In genomic region chr1:232981161-232981560, GRCh38 we compare ENCODE assay signal across 21 cellular contexts. TPM values are rescaled to one million over a fixed set of nuclear protein-coding genes. Genes with fewer than 3 reads are reported as not detected.
DNase-seq lines count a peak whose midpoint lies in the region; ATAC-seq, FAIRE-seq and TF ChIP-seq lines count a peak whose summit lies in the region.
"Had no signal": no experiment of that assay in that cellular context is flagged by ENCODE, and none has a peak within 500 bp of the region (broad histone marks: within the 10 kb centered on the region; RNA-seq: fewer than 3 reads in every experiment).

No MANE protein-coding gene starts in this region.

- H3K4me1 ChIP-seq in osteoblast (ENCODE audit: insufficient read depth, low read length) = peaks cover 8% of the 10 kb centered on the region
- H3K4me1 ChIP-seq: HAP-1 had no signal

- H3K9me3 ChIP-seq in osteoblast (ENCODE audit: low read depth, low read length) = no peaks in the 10 kb centered on the region
- H3K9me3 ChIP-seq: HAP-1 had no signal

- H3K27me3 ChIP-seq in osteoblast (ENCODE audit: insufficient read depth, low read length) = no peaks in the 10 kb centered on the region

- H4K20me1 ChIP-seq in osteoblast (ENCODE audit: insufficient read depth, low read length) = no peaks in the 10 kb centered on the region

- peak; percentile 9 for FAIRE-seq in HTR-8/SVneo (lab: Jason Lieb, UNC)
- no peak for FAIRE-seq in GM12892 (lab: Jason Lieb, UNC)
- FAIRE-seq: GM19239, HepG2 had no signal

- no peak for ATAC-seq in activated CD8-positive, alpha-beta memory T cell treated with anti-CD3 and anti-CD28 coated beads, Interleukin-2, amount 10 ng/mL, durations not matched to agents 7 days and 5 days
- ATAC-seq: HepG2, Panc1, SK-N-SH treated with all-trans-retinoic acid at 6 μM for 48 hours had no signal

- TF ChIP-seq CTCF in osteoblast (IDR thresholded peaks at IDR 0.05; ENCODE audit: extremely low read depth, low read depth, low read length) = no peak

- H3K9me3 Mint-ChIP-seq in activated CD8-positive, alpha-beta memory T cell treated with anti-CD3 and anti-CD28 coated beads, Interleukin-2, amount 10 ng/mL, durations not matched to agents 7 days and 5 days (ENCODE audit: low read depth) = no peaks in the 10 kb centered on the region

- no peak overlapping the region for H3K4me3 Mint-ChIP-seq in activated CD8-positive, alpha-beta memory T cell treated with anti-CD3 and anti-CD28 coated beads, Interleukin-2, amount 10 ng/mL, durations not matched to agents 7 days and 5 days

- no peak overlapping the region for H2AFZ ChIP-seq in osteoblast (ENCODE audit: low read length)

- CTCF ChIA-PET in activated CD8-positive, alpha-beta memory T cell treated with anti-CD3 and anti-CD28 coated beads, Interleukin-2, amount 10 ng/mL, durations not matched to agents 7 days and 5 days (lab: Charles Lee) = no interaction called here

- no peak overlapping the region for H3K4me2 ChIP-seq in osteoblast (ENCODE audit: insufficient read depth, low read length)

- no peak overlapping the region for H3K27ac Mint-ChIP-seq in activated CD8-positive, alpha-beta memory T cell treated with anti-CD3 and anti-CD28 coated beads, Interleukin-2, amount 10 ng/mL, durations not matched to agents 7 days and 5 days

- H3K36me3 Mint-ChIP-seq in activated CD8-positive, alpha-beta memory T cell treated with anti-CD3 and anti-CD28 coated beads, Interleukin-2, amount 10 ng/mL, durations not matched to agents 7 days and 5 days = peaks cover 28% of the 10 kb centered on the region

- H3K4me1 Mint-ChIP-seq in activated CD8-positive, alpha-beta memory T cell treated with anti-CD3 and anti-CD28 coated beads, Interleukin-2, amount 10 ng/mL, durations not matched to agents 7 days and 5 days = peaks cover 18% of the 10 kb centered on the region

- peak; percentile 19 for DNase-seq in activated CD8-positive, alpha-beta memory T cell treated with anti-CD3 and anti-CD28 coated beads for 24 hours
- DNase-seq in activated CD8-positive, alpha-beta memory T cell treated with anti-CD3 and anti-CD28 coated beads, Interleukin-2, amount 10 ng/mL, durations not matched to agents 7 days and 5 days = no peak
- DNase-seq in HTR-8/SVneo (ENCODE audit: insufficient read length, low spot score) (no peak), cerebellar cortex (ENCODE audit: low spot score) (peak; percentile 12), osteoblast (ENCODE audit: insufficient read length, low spot score, missing footprints) (peak; percentile 38), DMS79 treated with DMSO at 0.1 percent for 48 hours (lab: John Stamatoyannopoulos, UW) (no peak), H4 (ENCODE audit: low spot score) (no peak), GM12892 (ENCODE audit: insufficient read length) (no peak)
- DNase-seq: DMS53, GF-D8, KBM-7, NCI-H1092, NCI-H1436 treated with DMSO at 0.1 percent for 48 hours, NCI-H2029, NCI-H446 treated with DMSO at 0.1 percent for 48 hours had no signal

- H3K79me2 ChIP-seq in osteoblast (ENCODE audit: insufficient read depth, low read length) = no peaks in the 10 kb centered on the region

- no peak overlapping the region for H3K4me3 ChIP-seq in osteoblast (ENCODE audit: insufficient read depth, low read length)
- H3K4me3 ChIP-seq: HAP-1 had no signal

- peaks cover 3% of the 10 kb centered on the region for H3K36me3 ChIP-seq in osteoblast (ENCODE audit: insufficient read depth, low read length)

- no peak for TF ChIP-seq POLR2A in GM12892 (IDR thresholded peaks at IDR 0.05; ENCODE audit: low read depth, low read length)

- H3K27me3 Mint-ChIP-seq in activated CD8-positive, alpha-beta memory T cell treated with anti-CD3 and anti-CD28 coated beads, Interleukin-2, amount 10 ng/mL, durations not matched to agents 7 days and 5 days = no peaks in the 10 kb centered on the region

- H3K27ac ChIP-seq in osteoblast (ENCODE audit: low read depth, low read length) = no peak overlapping the region
- H3K27ac ChIP-seq: C4-2B had no signal

RNA-seq across cellular contexts. Expression of gene NTPCR, which starts 30.8 kb away (rescaled TPM):
- total RNA-seq in activated CD8-positive, alpha-beta memory T cell treated with anti-CD3 and anti-CD28 coated beads, Interleukin-2, amount 10 ng/mL, durations not matched to agents 7 days and 5 days = 10 to 100 TPM; 27.2 to 27.5 TPM
- total RNA-seq in osteoblast = 15.6 and 26.5 TPM in 2 replicates
- 42.4 and 61.1 TPM in 2 replicates for total RNA-seq in H4 (2014; rRNA removed; shearing (Covaris generic))
- polyA plus RNA-seq in GM12892 (2012; ENCODE audit: missing spikeins) = 74.1 TPM

Comparison
In these comparisons a context has a peak if more than half of its experiments do, and no peak if none do; other contexts are left out.
1. DNase-seq: peak in activated CD8-positive, alpha-beta memory T cell treated with anti-CD3 and anti-CD28 coated beads for 24 hours (single experiment), cerebellar cortex (single experiment) and osteoblast (single experiment); none in activated CD8-positive, alpha-beta memory T cell treated with anti-CD3 and anti-CD28 coated beads, Interleukin-2, amount 10 ng/mL, durations not matched to agents 7 days and 5 days (single experiment), HTR-8/SVneo (single experiment), DMS79 treated with DMSO at 0.1 percent for 48 hours (single experiment), H4 (single experiment) and GM12892 (single experiment).